Comparison of ENCODE assay signal across 15 cellular contexts in genomic region chr15:85171736-85172135, GRCh38.
DNase-seq lines count a peak whose midpoint lies in the region; TF ChIP-seq lines count a peak whose summit lies in the region.
"Had no signal": no experiment of that assay in that cellular context is flagged by ENCODE, and none has a peak within 500 bp of the region (broad histone marks: within the 10 kb centered on the region; RNA-seq: fewer than 3 reads in every experiment).

No MANE protein-coding gene starts in this region.

- H3K36me3 Mint-ChIP-seq in Caco-2 (ENCODE audit: insufficient read depth, unreplicated experiment): peaks cover 6% of the 10 kb centered on the region
- H3K36me3 Mint-ChIP-seq in activated CD4-positive, alpha-beta T cell treated with anti-CD3 and anti-CD28 coated beads, Interleukin-2, amount 10 ng/mL, durations not matched to agents 7 days and 5 days (ENCODE audit: low read depth): no peaks in the 10 kb centered on the region

- no peaks in the 10 kb centered on the region for H3K27me3 Mint-ChIP-seq in Caco-2 (ENCODE audit: insufficient read depth, unreplicated experiment)
- peaks cover 28% of the 10 kb centered on the region for H3K27me3 Mint-ChIP-seq in activated CD4-positive, alpha-beta T cell treated with anti-CD3 and anti-CD28 coated beads, Interleukin-2, amount 10 ng/mL, durations not matched to agents 7 days and 5 days

- H3K4me1 ChIP-seq in Caco-2: no peaks in the 10 kb centered on the region
- H3K4me1 ChIP-seq: BLaER1 had no signal

- H3K36me3 ChIP-seq in Caco-2 (ENCODE audit: control insufficient read depth, insufficient read depth, low read length): no peaks in the 10 kb centered on the region
- H3K36me3 ChIP-seq: BLaER1 had no signal

- no peak for TF ChIP-seq POLR2A in erythroblast (IDR thresholded peaks at IDR 0.05; ENCODE audit: low read length)

- no peak overlapping the region for H3K4me3 Mint-ChIP-seq in Caco-2 (ENCODE audit: unreplicated experiment)
- no peak overlapping the region for H3K4me3 Mint-ChIP-seq in activated CD4-positive, alpha-beta T cell treated with anti-CD3 and anti-CD28 coated beads, Interleukin-2, amount 10 ng/mL, durations not matched to agents 7 days and 5 days
- H3K4me3 Mint-ChIP-seq: CD8-positive, alpha-beta memory T cell had no signal

- H3K4me1 Mint-ChIP-seq in Caco-2 (ENCODE audit: low read depth, unreplicated experiment): no peaks in the 10 kb centered on the region
- H3K4me1 Mint-ChIP-seq in activated CD4-positive, alpha-beta T cell treated with anti-CD3 and anti-CD28 coated beads, Interleukin-2, amount 10 ng/mL, durations not matched to agents 7 days and 5 days: peaks cover 4% of the 10 kb centered on the region

- CTCF ChIA-PET in Caco-2 (lab: Charles Lee): no interaction called here
- CTCF ChIA-PET in activated CD4-positive, alpha-beta T cell treated with anti-CD3 and anti-CD28 coated beads, Interleukin-2, amount 10 ng/mL, durations not matched to agents 7 days and 5 days (lab: Charles Lee): no interaction called here

- H3K27ac Mint-ChIP-seq in Caco-2 (ENCODE audit: unreplicated experiment): no peak overlapping the region
- H3K27ac Mint-ChIP-seq in activated CD4-positive, alpha-beta T cell treated with anti-CD3 and anti-CD28 coated beads, Interleukin-2, amount 10 ng/mL, durations not matched to agents 7 days and 5 days: no peak overlapping the region
- H3K27ac Mint-ChIP-seq: CD8-positive, alpha-beta memory T cell had no signal

- no peak overlapping the region for H3K4me3 ChIP-seq in Caco-2 (ENCODE audit: low read depth, low read length)
- H3K4me3 ChIP-seq: BLaER1 had no signal

- peaks cover 4% of the 10 kb centered on the region; the same call in 1 of the 2 replicates for H3K9me3 ChIP-seq in Caco-2

- BruUV-seq in Caco-2 (replicated peaks; lab: Mats Ljungman, UMichigan): no TSS peak

- H3K9me3 Mint-ChIP-seq in Caco-2 (ENCODE audit: unreplicated experiment): peaks cover 33% of the 10 kb centered on the region
- H3K9me3 Mint-ChIP-seq in activated CD4-positive, alpha-beta T cell treated with anti-CD3 and anti-CD28 coated beads, Interleukin-2, amount 10 ng/mL, durations not matched to agents 7 days and 5 days: peaks cover 12% of the 10 kb centered on the region

- no peaks in the 10 kb centered on the region for H3K27me3 ChIP-seq in Caco-2 (replicated peaks; ENCODE audit: control insufficient read depth, insufficient read depth, low read length)
- H3K27me3 ChIP-seq: BLaER1 had no signal

- POLR2A ChIA-PET in Caco-2 (lab: Charles Lee): no interaction called here
- POLR2A ChIA-PET in activated CD4-positive, alpha-beta T cell treated with anti-CD3 and anti-CD28 coated beads, Interleukin-2, amount 10 ng/mL, durations not matched to agents 7 days and 5 days (lab: Charles Lee): no interaction called here

- DNase-seq in DMS53 (lab: John Stamatoyannopoulos, UW) (peak; percentile 16), DMS53 treated with DMSO at 0.1 percent for 48 hours (lab: John Stamatoyannopoulos, UW; ENCODE audit: unreplicated experiment) (no peak), amniotic epithelial cell (ENCODE audit: low read depth) (peak; percentile 13), erythroblast (lab: John Stamatoyannopoulos, UW) (peak; percentile 18 to 52), Caco-2 (no peak)
- no peak for DNase-seq in activated CD4-positive, alpha-beta T cell treated with anti-CD3 and anti-CD28 coated beads, Interleukin-2, amount 10 ng/mL, durations not matched to agents 7 days and 5 days
- DNase-seq in stimulated activated CD4-positive, alpha-beta T cell treated with anti-CD3 and anti-CD28 coated beads, Interleukin-1b, Interleukin-23, amount 100 ng/mL, for 48 hours: no peak
- DNase-seq: 8988T; AML-193; CD8-positive, alpha-beta memory T cell; DND-41; GDM1; HCEC 1CT; IMR-90 had no signal

- intact Hi-C loops in Caco-2 (cut with micrococcal nuclease; ENCODE audit: unreplicated experiment): no loop called here

- TF ChIP-seq CTCF in Caco-2 (IDR thresholded peaks at IDR 0.05; ENCODE audit: insufficient read depth in 1 of 2, low read depth in 1 of 2, low read length in 1 of 2, severe bottlenecking in 1 of 2, unreplicated experiment in 1 of 2): no peak

Comparison
In these comparisons a context has a peak if more than half of its experiments do, and no peak if none do; other contexts are left out.
1. DNase-seq: peak in DMS53 (single experiment), amniotic epithelial cell (single experiment) and erythroblast (2 of 2); none in DMS53 treated with DMSO at 0.1 percent for 48 hours (single experiment), Caco-2 (0 of 2), activated CD4-positive, alpha-beta T cell treated with anti-CD3 and anti-CD28 coated beads, Interleukin-2, amount 10 ng/mL, durations not matched to agents 7 days and 5 days (single experiment) and stimulated activated CD4-positive, alpha-beta T cell treated with anti-CD3 and anti-CD28 coated beads, Interleukin-1b, Interleukin-23, amount 100 ng/mL, for 48 hours (single experiment).